Comparison of ENCODE assay signal across 16 cellular contexts in genomic region chr6:123462141-123462540, GRCh38.
DNase-seq lines count a peak whose midpoint lies in the region; ATAC-seq and TF ChIP-seq lines count a peak whose summit lies in the region.
"Had no signal": no experiment of that assay in that cellular context is flagged by ENCODE, and none has a peak within 500 bp of the region (broad histone marks: within the 10 kb centered on the region; RNA-seq: fewer than 3 reads in every experiment).

No MANE protein-coding gene starts in this region.

- H3K79me2 ChIP-seq in GM23248 (ENCODE audit: insufficient read depth), result no peaks in the 10 kb centered on the region

- peaks cover 5% of the 10 kb centered on the region; the same call in 1 of the 2 replicates for H3K9me2 ChIP-seq in GM23248 (ENCODE audit: insufficient read depth)

- peaks cover 42% of the 10 kb centered on the region for H3K4me1 ChIP-seq in left ventricle myocardium inferior
- H3K4me1 ChIP-seq in mesodermal cell (ENCODE audit: control insufficient read depth, insufficient read depth, low read length, poor library complexity, severe bottlenecking), result no peaks in the 10 kb centered on the region
- H3K4me1 ChIP-seq in gastrocnemius medialis, result peaks cover 0 to 2% of the 10 kb centered on the region in 2 donors
- no peaks in the 10 kb centered on the region for H3K4me1 ChIP-seq in GM23248 (ENCODE audit: insufficient read depth)
- H3K4me1 ChIP-seq: A549 had no signal

- no peaks in the 10 kb centered on the region for H3K9me3 ChIP-seq in left ventricle myocardium inferior (replicated peaks)
- H3K9me3 ChIP-seq in mesodermal cell (ENCODE audit: control insufficient read depth, low read length), result no peaks in the 10 kb centered on the region
- no peaks in the 10 kb centered on the region for H3K9me3 ChIP-seq in gastrocnemius medialis
- no peaks in the 10 kb centered on the region for H3K9me3 ChIP-seq in GM23248 (ENCODE audit: low read depth)
- H3K9me3 ChIP-seq: A549 had no signal

- H3K27me3 ChIP-seq in left ventricle myocardium inferior (ENCODE audit: low read depth) (no peaks in the 10 kb centered on the region), gastrocnemius medialis (no peaks in the 10 kb centered on the region), GM23248 (replicated peaks; ENCODE audit: insufficient read depth) (no peaks in the 10 kb centered on the region)

- peak overlapping the region; percentile 10 for H3K27ac ChIP-seq in left ventricle myocardium inferior (replicated peaks)
- H3K27ac ChIP-seq in mesodermal cell (ENCODE audit: low read depth, low read length, severe bottlenecking), result peak overlapping the region; percentile 8
- peak overlapping the region; percentile 6 to 51 (median 26) for H3K27ac ChIP-seq in gastrocnemius medialis
- no peak overlapping the region for H3K27ac ChIP-seq in GM23248
- H3K27ac ChIP-seq: 22Rv1, A549, C4-2B had no signal

- H4K20me1 ChIP-seq in GM23248 (ENCODE audit: insufficient read depth), result no peaks in the 10 kb centered on the region

- no peak for TF ChIP-seq CTCF in left ventricle myocardium inferior (IDR thresholded peaks at IDR 0.05; ENCODE audit: borderline replicate concordance)
- no peak for TF ChIP-seq CTCF in gastrocnemius medialis (IDR thresholded peaks at IDR 0.05 in 4 of 5, conservative IDR thresholded peaks at IDR 0.05 in 1 of 5)

- no peak overlapping the region for H3K4me2 ChIP-seq in GM23248 (ENCODE audit: unreplicated experiment)
- H3K4me2 ChIP-seq: A549 had no signal

- H3K36me3 ChIP-seq in left ventricle myocardium inferior (no peaks in the 10 kb centered on the region), mesodermal cell (ENCODE audit: control insufficient read depth, insufficient read depth, low read length) (no peaks in the 10 kb centered on the region), gastrocnemius medialis (peaks cover 0 to 9% of the 10 kb centered on the region in 2 donors), GM23248 (ENCODE audit: low read depth) (no peaks in the 10 kb centered on the region)

- no CpG with 5 or more reads among the region's 2 CpGs for WGBS in mesodermal cell (ENCODE audit: insufficient coverage in 2 of 2), 2 experiments
- WGBS in GM23248 (ENCODE audit: low coverage in 1 of 2, low lambda C conversion rate in 2 of 2, missing lambda C conversion rate in 2 of 2), 2 experiments, result 18 to 23% methylated on average over 2 of the region's 2 CpGs

- no peak overlapping the region for H3K9ac ChIP-seq in GM23248

- in situ Hi-C loops in gastrocnemius medialis (cut with MboI; ENCODE audit: low sequenced_read_pairs in 4 of 4), result no loop called here
- in situ Hi-C loops in GM23248 (cut with MboI), result no loop called here

- ATAC-seq in Right ventricle myocardium superior (ENCODE audit: poor library complexity) (no peak), gastrocnemius medialis (no peak)
- ATAC-seq: A549 had no signal

- no peak overlapping the region for H3K4me3 Mint-ChIP-seq in activated naive CD8-positive, alpha-beta T cell treated with anti-CD3 and anti-CD28 coated beads for 36 hours
- H3K4me3 Mint-ChIP-seq: CD4-positive, alpha-beta T cell; H9 had no signal

- no peaks in the 10 kb centered on the region for H3K27me3 Mint-ChIP-seq in activated naive CD8-positive, alpha-beta T cell treated with anti-CD3 and anti-CD28 coated beads for 36 hours
- H3K27me3 Mint-ChIP-seq: CD4-positive, alpha-beta T cell had no signal

- H3K4me3 ChIP-seq in left ventricle myocardium inferior (no peak overlapping the region), mesodermal cell (ENCODE audit: extremely low read depth, insufficient read depth, low read length, poor library complexity, severe bottlenecking) (no peak overlapping the region), gastrocnemius medialis (no peak overlapping the region), GM23248 (no peak overlapping the region)
- H3K4me3 ChIP-seq: A549 had no signal

- DNase-seq in left ventricle myocardium inferior (no peak), Right ventricle myocardium superior (no peak), gastrocnemius medialis (no peak), T1000 (lab: John Stamatoyannopoulos, UW) (no peak), GM23248 (no peak)
- no peak for DNase-seq in activated naive CD8-positive, alpha-beta T cell treated with anti-CD3 and anti-CD28 coated beads for 36 hours
- DNase-seq: AML-193; CD4-positive, alpha-beta T cell; DMS153; DMS79; GF-D8; H9 had no signal

- no peaks in the 10 kb centered on the region for H3K4me1 Mint-ChIP-seq in activated naive CD8-positive, alpha-beta T cell treated with anti-CD3 and anti-CD28 coated beads for 36 hours

- H3K9me3 Mint-ChIP-seq in activated naive CD8-positive, alpha-beta T cell treated with anti-CD3 and anti-CD28 coated beads for 36 hours, result no peaks in the 10 kb centered on the region
- H3K9me3 Mint-ChIP-seq: CD4-positive, alpha-beta T cell; H9 had no signal

- no peaks in the 10 kb centered on the region for H3K36me3 Mint-ChIP-seq in activated naive CD8-positive, alpha-beta T cell treated with anti-CD3 and anti-CD28 coated beads for 36 hours

- no peaks in the 10 kb centered on the region for H3F3A ChIP-seq in GM23248 (ENCODE audit: insufficient read depth)

- TF ChIP-seq POLR2A in gastrocnemius medialis (IDR thresholded peaks at IDR 0.05), result no peak

- H3K27ac Mint-ChIP-seq in activated naive CD8-positive, alpha-beta T cell treated with anti-CD3 and anti-CD28 coated beads for 36 hours, result no peak overlapping the region
- H3K27ac Mint-ChIP-seq: CD4-positive, alpha-beta T cell; H9 had no signal

- no peak overlapping the region for H2AFZ ChIP-seq in GM23248

- intact Hi-C loops in left ventricle myocardium inferior (cut with micrococcal nuclease) (no loop called here), Right ventricle myocardium superior (cut with DNase I) (no loop called here), gastrocnemius medialis (cut with DNase I; ENCODE audit: low total_unique reads) (no loop called here)
